2 cellular contexts compared by ENCODE assay signal in the genomic region with DNA sequence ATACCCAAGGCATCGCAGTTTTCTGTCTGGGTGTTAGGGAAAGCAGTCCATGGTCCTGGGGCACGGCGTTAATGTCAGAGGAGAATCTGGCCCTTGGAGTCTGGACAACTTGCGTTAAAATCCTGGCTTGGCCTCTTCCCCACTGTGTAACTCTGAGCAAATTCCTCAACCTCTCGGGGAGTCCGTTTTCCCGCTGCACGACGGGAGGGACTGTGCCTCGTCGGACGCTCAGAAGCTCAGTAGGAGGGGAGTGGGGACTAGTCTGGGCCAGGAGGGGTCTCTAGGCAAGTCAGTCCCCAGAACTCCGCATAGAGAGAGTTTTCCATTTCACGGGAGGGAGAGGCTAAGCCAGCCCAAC.
TF ChIP-seq lines count a peak whose summit lies in the region.

No MANE protein-coding gene starts in this region.

TF ChIP-seq in HEK293, 187 proteins besides CTCF, POLR2A, EP300 and RAD21 (continued from another document):
- no peak for TF ChIP-seq ZNF701 (tag by site-specific recombination; IDR thresholded peaks at IDR 0.05)
- no peak for TF ChIP-seq ZNF530 (tag by site-specific recombination; IDR thresholded peaks at IDR 0.05; ENCODE audit: low read depth)
- no peak for TF ChIP-seq ZNF473 (tag by site-specific recombination; IDR thresholded peaks at IDR 0.05)
- TF ChIP-seq, protein P1, sequence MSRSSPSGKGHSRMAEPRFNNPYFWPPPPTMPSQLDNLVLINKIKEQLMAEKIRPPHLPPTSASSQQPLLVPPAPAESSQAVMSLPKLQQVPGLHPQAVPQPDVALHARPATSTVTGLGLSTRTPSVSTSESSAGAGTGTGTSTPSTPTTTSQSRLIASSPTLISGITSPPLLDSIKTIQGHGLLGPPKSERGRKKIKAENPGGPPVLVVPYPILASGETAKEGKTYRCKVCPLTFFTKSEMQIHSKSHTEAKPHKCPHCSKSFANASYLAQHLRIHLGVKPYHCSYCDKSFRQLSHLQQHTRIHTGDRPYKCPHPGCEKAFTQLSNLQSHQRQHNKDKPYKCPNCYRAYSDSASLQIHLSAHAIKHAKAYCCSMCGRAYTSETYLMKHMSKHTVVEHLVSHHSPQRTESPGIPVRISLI (tag by site-specific recombination; IDR thresholded peaks at IDR 0.05), result no peak
- no peak for TF ChIP-seq ZNF621 (tag by site-specific recombination; IDR thresholded peaks at IDR 0.05)
- TF ChIP-seq ZNF221 (tag by site-specific recombination; IDR thresholded peaks at IDR 0.05; ENCODE audit: borderline replicate concordance), result no peak
- TF ChIP-seq ZNF768 (tag by site-specific recombination; IDR thresholded peaks at IDR 0.05), result no peak
- no peak for TF ChIP-seq HOXA7 (CRISPR knock-in tag; IDR thresholded peaks at IDR 0.05; ENCODE audit: borderline replicate concordance)
- no peak for TF ChIP-seq ZNF19 (tag by site-specific recombination; IDR thresholded peaks at IDR 0.05; ENCODE audit: low read depth)
- TF ChIP-seq ZNF571 (tag by site-specific recombination; IDR thresholded peaks at IDR 0.05), result no peak
- TF ChIP-seq REPIN1 (tag by site-specific recombination; IDR thresholded peaks at IDR 0.05; ENCODE audit: low read depth), result no peak

TF ChIP-seq in WTC11, 78 proteins besides CTCF, POLR2A, EP300 and RAD21 (continued from another document):
- TF ChIP-seq, protein P2, sequence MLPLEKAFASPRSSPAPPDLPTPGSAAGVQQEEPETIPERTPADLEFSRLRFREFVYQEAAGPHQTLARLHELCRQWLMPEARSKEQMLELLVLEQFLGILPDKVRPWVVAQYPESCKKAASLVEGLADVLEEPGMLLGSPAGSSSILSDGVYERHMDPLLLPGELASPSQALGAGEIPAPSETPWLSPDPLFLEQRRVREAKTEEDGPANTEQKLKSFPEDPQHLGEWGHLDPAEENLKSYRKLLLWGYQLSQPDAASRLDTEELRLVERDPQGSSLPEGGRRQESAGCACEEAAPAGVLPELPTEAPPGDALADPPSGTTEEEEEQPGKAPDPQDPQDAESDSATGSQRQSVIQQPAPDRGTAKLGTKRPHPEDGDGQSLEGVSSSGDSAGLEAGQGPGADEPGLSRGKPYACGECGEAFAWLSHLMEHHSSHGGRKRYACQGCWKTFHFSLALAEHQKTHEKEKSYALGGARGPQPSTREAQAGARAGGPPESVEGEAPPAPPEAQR (CRISPR knock-in tag; IDR thresholded peaks at IDR 0.05), result no peak
- TF ChIP-seq NR2C2 (CRISPR knock-in tag; IDR thresholded peaks at IDR 0.05) (no peak), NFATC4 (CRISPR knock-in tag; IDR thresholded peaks at IDR 0.05) (no peak), ZNF396 (CRISPR knock-in tag; IDR thresholded peaks at IDR 0.05; ENCODE audit: borderline replicate concordance) (no peak), PRRX2 (CRISPR knock-in tag; IDR thresholded peaks at IDR 0.05) (no peak), ELF4 (CRISPR knock-in tag; IDR thresholded peaks at IDR 0.05; ENCODE audit: low read depth) (no peak), EMX1 (CRISPR knock-in tag; IDR thresholded peaks at IDR 0.05) (no peak), CBFB (CRISPR knock-in tag; IDR thresholded peaks at IDR 0.05; ENCODE audit: low read depth) (no peak), ZNF416 (CRISPR knock-in tag; IDR thresholded peaks at IDR 0.05) (no peak), CREB1 (CRISPR knock-in tag; IDR thresholded peaks at IDR 0.05) (no peak), ATF1 (CRISPR knock-in tag; IDR thresholded peaks at IDR 0.05) (no peak)
- TF ChIP-seq, protein P3, sequence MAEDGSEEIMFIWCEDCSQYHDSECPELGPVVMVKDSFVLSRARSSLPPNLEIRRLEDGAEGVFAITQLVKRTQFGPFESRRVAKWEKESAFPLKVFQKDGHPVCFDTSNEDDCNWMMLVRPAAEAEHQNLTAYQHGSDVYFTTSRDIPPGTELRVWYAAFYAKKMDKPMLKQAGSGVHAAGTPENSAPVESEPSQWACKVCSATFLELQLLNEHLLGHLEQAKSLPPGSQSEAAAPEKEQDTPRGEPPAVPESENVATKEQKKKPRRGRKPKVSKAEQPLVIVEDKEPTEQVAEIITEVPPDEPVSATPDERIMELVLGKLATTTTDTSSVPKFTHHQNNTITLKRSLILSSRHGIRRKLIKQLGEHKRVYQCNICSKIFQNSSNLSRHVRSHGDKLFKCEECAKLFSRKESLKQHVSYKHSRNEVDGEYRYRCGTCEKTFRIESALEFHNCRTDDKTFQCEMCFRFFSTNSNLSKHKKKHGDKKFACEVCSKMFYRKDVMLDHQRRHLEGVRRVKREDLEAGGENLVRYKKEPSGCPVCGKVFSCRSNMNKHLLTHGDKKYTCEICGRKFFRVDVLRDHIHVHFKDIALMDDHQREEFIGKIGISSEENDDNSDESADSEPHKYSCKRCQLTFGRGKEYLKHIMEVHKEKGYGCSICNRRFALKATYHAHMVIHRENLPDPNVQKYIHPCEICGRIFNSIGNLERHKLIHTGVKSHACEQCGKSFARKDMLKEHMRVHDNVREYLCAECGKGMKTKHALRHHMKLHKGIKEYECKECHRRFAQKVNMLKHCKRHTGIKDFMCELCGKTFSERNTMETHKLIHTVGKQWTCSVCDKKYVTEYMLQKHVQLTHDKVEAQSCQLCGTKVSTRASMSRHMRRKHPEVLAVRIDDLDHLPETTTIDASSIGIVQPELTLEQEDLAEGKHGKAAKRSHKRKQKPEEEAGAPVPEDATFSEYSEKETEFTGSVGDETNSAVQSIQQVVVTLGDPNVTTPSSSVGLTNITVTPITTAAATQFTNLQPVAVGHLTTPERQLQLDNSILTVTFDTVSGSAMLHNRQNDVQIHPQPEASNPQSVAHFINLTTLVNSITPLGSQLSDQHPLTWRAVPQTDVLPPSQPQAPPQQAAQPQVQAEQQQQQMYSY (CRISPR knock-in tag; IDR thresholded peaks at IDR 0.05), result no peak
- TF ChIP-seq, protein P4, sequence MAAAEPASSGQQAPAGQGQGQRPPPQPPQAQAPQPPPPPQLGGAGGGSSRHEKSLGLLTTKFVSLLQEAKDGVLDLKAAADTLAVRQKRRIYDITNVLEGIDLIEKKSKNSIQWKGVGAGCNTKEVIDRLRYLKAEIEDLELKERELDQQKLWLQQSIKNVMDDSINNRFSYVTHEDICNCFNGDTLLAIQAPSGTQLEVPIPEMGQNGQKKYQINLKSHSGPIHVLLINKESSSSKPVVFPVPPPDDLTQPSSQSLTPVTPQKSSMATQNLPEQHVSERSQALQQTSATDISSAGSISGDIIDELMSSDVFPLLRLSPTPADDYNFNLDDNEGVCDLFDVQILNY (CRISPR knock-in tag; IDR thresholded peaks at IDR 0.05), result no peak
- TF ChIP-seq, protein P5, sequence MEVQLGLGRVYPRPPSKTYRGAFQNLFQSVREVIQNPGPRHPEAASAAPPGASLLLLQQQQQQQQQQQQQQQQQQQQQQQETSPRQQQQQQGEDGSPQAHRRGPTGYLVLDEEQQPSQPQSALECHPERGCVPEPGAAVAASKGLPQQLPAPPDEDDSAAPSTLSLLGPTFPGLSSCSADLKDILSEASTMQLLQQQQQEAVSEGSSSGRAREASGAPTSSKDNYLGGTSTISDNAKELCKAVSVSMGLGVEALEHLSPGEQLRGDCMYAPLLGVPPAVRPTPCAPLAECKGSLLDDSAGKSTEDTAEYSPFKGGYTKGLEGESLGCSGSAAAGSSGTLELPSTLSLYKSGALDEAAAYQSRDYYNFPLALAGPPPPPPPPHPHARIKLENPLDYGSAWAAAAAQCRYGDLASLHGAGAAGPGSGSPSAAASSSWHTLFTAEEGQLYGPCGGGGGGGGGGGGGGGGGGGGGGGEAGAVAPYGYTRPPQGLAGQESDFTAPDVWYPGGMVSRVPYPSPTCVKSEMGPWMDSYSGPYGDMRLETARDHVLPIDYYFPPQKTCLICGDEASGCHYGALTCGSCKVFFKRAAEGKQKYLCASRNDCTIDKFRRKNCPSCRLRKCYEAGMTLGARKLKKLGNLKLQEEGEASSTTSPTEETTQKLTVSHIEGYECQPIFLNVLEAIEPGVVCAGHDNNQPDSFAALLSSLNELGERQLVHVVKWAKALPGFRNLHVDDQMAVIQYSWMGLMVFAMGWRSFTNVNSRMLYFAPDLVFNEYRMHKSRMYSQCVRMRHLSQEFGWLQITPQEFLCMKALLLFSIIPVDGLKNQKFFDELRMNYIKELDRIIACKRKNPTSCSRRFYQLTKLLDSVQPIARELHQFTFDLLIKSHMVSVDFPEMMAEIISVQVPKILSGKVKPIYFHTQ (CRISPR knock-in tag; IDR thresholded peaks at IDR 0.05), result no peak
TF ChIP-seq in WTC11: peak in this region for 0.
